9 cellular contexts compared by ENCODE assay signal in the genomic region with DNA sequence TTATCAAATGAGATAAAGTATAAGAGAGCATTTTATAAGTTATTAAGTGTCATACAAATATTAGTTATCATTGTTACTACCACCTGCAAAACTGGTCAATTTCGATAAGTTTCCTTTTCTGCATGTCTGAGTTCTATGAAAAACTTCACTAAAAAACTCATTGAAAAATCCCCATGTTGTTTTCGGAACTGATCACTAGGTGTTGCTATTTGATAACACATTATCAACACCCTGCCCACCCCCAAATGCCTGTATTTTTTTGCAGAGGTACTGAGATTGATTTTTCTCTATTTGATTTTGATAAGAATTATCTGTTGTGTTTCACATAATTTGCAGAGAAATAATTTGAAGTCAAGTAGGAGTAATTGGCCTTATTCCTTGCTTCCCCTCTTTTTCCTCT. TPM values are rescaled to one million over a fixed set of nuclear protein-coding genes. Genes with fewer than 3 reads are reported as not detected.
DNase-seq lines count a peak whose midpoint lies in the region; ATAC-seq and TF ChIP-seq lines count a peak whose summit lies in the region.
"Had no signal": no experiment of that assay in that cellular context is flagged by ENCODE, and none has a peak within 500 bp of the region (broad histone marks: within the 10 kb centered on the region; RNA-seq: fewer than 3 reads in every experiment).

No MANE protein-coding gene starts in this region.

- H3K9me3 ChIP-seq in DOHH2 (ENCODE audit: control insufficient read depth, insufficient read depth, low read length) (no peaks in the 10 kb centered on the region), parathyroid adenoma (ENCODE audit: control insufficient read depth, low read length) (no peaks in the 10 kb centered on the region)

- H3K9me3 Mint-ChIP-seq in activated CD4-positive, alpha-beta memory T cell treated with anti-CD3 and anti-CD28 coated beads, Interleukin-2, amount 10 ng/mL, durations not matched to agents 7 days and 5 days = peaks cover 10% of the 10 kb centered on the region

- H3K79me2 ChIP-seq in DOHH2 (ENCODE audit: control insufficient read depth, low read length) = no peaks in the 10 kb centered on the region
- no peaks in the 10 kb centered on the region for H3K79me2 ChIP-seq in parathyroid adenoma

- peaks cover 6% of the 10 kb centered on the region for H3K36me3 Mint-ChIP-seq in activated CD4-positive, alpha-beta memory T cell treated with anti-CD3 and anti-CD28 coated beads, Interleukin-2, amount 10 ng/mL, durations not matched to agents 7 days and 5 days (ENCODE audit: low read depth)

- H3F3A ChIP-seq in DOHH2 (ENCODE audit: control insufficient read depth, insufficient read depth) = no peaks in the 10 kb centered on the region

- H3K27ac Mint-ChIP-seq in activated CD4-positive, alpha-beta memory T cell treated with anti-CD3 and anti-CD28 coated beads, Interleukin-2, amount 10 ng/mL, durations not matched to agents 7 days and 5 days = no peak overlapping the region

- H3K4me3 ChIP-seq in DOHH2 (ENCODE audit: low read length) (no peak overlapping the region), parathyroid adenoma (ENCODE audit: low read depth, low read length) (no peak overlapping the region)

- H2AFZ ChIP-seq in parathyroid adenoma = no peak overlapping the region

- H3K4me1 Mint-ChIP-seq in activated CD4-positive, alpha-beta memory T cell treated with anti-CD3 and anti-CD28 coated beads, Interleukin-2, amount 10 ng/mL, durations not matched to agents 7 days and 5 days = peaks cover 9% of the 10 kb centered on the region

- no peak overlapping the region for H3K9ac ChIP-seq in parathyroid adenoma

- no peak for ATAC-seq in GM21576 (IDR thresholded peaks at IDR 0.05; ENCODE audit: unreplicated experiment)
- no peak for ATAC-seq in GM21619 (IDR thresholded peaks at IDR 0.05; ENCODE audit: unreplicated experiment)

- peak; percentile 55 for TF ChIP-seq CTCF in DOHH2 (IDR thresholded peaks at IDR 0.05; ENCODE audit: low read depth, low read length, poor library complexity, severe bottlenecking)
- peak; percentile 36 for TF ChIP-seq CTCF in parathyroid adenoma (IDR thresholded peaks at IDR 0.05)

- no peak overlapping the region for H3K27ac ChIP-seq in DOHH2 (ENCODE audit: low read depth, low read length)
- no peak overlapping the region for H3K27ac ChIP-seq in parathyroid adenoma
- H3K27ac ChIP-seq: epithelial cell of prostate had no signal

- no peaks in the 10 kb centered on the region; the same call in 1 of the 2 replicates for H3K27me3 ChIP-seq in DOHH2 (ENCODE audit: control insufficient read depth, low read length)
- H3K27me3 ChIP-seq in parathyroid adenoma (ENCODE audit: control insufficient read depth, insufficient read depth, low read length) = no peaks in the 10 kb centered on the region

- DNase-seq in NAMALWA (ENCODE audit: low spot score) = peak; percentile 57
- DNase-seq in dedifferentiated amniotic fluid mesenchymal stem cell (ENCODE audit: extremely low spot score) = peak; percentile 25
- DNase-seq in activated CD4-positive, alpha-beta memory T cell treated with anti-CD3 and anti-CD28 coated beads, Interleukin-2, amount 10 ng/mL, durations not matched to agents 7 days and 5 days = no peak
- DNase-seq in Ammon's horn (ENCODE audit: low spot score) = no peak

- CTCF ChIA-PET in activated CD4-positive, alpha-beta memory T cell treated with anti-CD3 and anti-CD28 coated beads, Interleukin-2, amount 10 ng/mL, durations not matched to agents 7 days and 5 days (lab: Charles Lee) = interaction anchor here (0.9 to 4.1 kb wide), 3 partner anchors 288 to 331 kb away, joined by 3 to 17 read pairs (median 4); no protein-coding TSS in a partner anchor

- no peaks in the 10 kb centered on the region for H4K20me1 ChIP-seq in DOHH2 (ENCODE audit: control insufficient read depth, insufficient read depth, low read depth, low read length)

- no peaks in the 10 kb centered on the region for H3K9me2 ChIP-seq in DOHH2 (replicated peaks; ENCODE audit: control insufficient read depth, low read length)

- H3K36me3 ChIP-seq in DOHH2 (ENCODE audit: control insufficient read depth, low read length) (no peaks in the 10 kb centered on the region), parathyroid adenoma (ENCODE audit: control insufficient read depth, insufficient read depth, low read length) (no peaks in the 10 kb centered on the region)

- no peaks in the 10 kb centered on the region for H3K4me1 ChIP-seq in DOHH2 (ENCODE audit: control insufficient read depth, low read length)
- no peaks in the 10 kb centered on the region for H3K4me1 ChIP-seq in parathyroid adenoma

- no peak overlapping the region for H3K4me3 Mint-ChIP-seq in activated CD4-positive, alpha-beta memory T cell treated with anti-CD3 and anti-CD28 coated beads, Interleukin-2, amount 10 ng/mL, durations not matched to agents 7 days and 5 days

- POLR2A ChIA-PET in activated CD4-positive, alpha-beta memory T cell treated with anti-CD3 and anti-CD28 coated beads, Interleukin-2, amount 10 ng/mL, durations not matched to agents 7 days and 5 days (lab: Charles Lee) = no interaction called here

- H3K27me3 Mint-ChIP-seq in activated CD4-positive, alpha-beta memory T cell treated with anti-CD3 and anti-CD28 coated beads, Interleukin-2, amount 10 ng/mL, durations not matched to agents 7 days and 5 days = no peaks in the 10 kb centered on the region

- H3K4me2 ChIP-seq in DOHH2 (ENCODE audit: low read length) = no peak overlapping the region
- no peak overlapping the region for H3K4me2 ChIP-seq in parathyroid adenoma (ENCODE audit: low read length)

RNA-seq across cellular contexts. Expression of gene DISP1, which starts 22.1 kb away (rescaled TPM):
- 1 to 10 TPM; 1.1 to 1.4 TPM for total RNA-seq in activated CD4-positive, alpha-beta memory T cell treated with anti-CD3 and anti-CD28 coated beads, Interleukin-2, amount 10 ng/mL, durations not matched to agents 7 days and 5 days

RNA-seq across cellular contexts. Expression of gene FAM177B, which starts 55.7 kb away (rescaled TPM):
- total RNA-seq in activated CD4-positive, alpha-beta memory T cell treated with anti-CD3 and anti-CD28 coated beads, Interleukin-2, amount 10 ng/mL, durations not matched to agents 7 days and 5 days = not detected

Comparison
In these comparisons a context has a peak if more than half of its experiments do, and no peak if none do; other contexts are left out.
1. DNase-seq: peak in NAMALWA (single experiment) and dedifferentiated amniotic fluid mesenchymal stem cell (single experiment); none in activated CD4-positive, alpha-beta memory T cell treated with anti-CD3 and anti-CD28 coated beads, Interleukin-2, amount 10 ng/mL, durations not matched to agents 7 days and 5 days (single experiment) and Ammon's horn (single experiment).